Comparison of ENCODE assay signal across 23 cellular contexts in genomic region chr2:122062506-122062905, GRCh38.
DNase-seq lines count a peak whose midpoint lies in the region; ATAC-seq, FAIRE-seq and TF ChIP-seq lines count a peak whose summit lies in the region.
"Had no signal": no experiment of that assay in that cellular context is flagged by ENCODE, and none has a peak within 500 bp of the region (broad histone marks: within the 10 kb centered on the region; RNA-seq: fewer than 3 reads in every experiment).

No MANE protein-coding gene starts in this region.

- H3K9me3 Mint-ChIP-seq in activated T-helper 17 cell treated with anti-CD3 and anti-CD28 coated beads, Interleukin-2, amount 50 U/mL, for 72 hours, result no peaks in the 10 kb centered on the region
- H3K9me3 Mint-ChIP-seq: CD4-positive, alpha-beta T cell; HFFc6 had no signal

- H4K8ac ChIP-seq in H1 (ENCODE audit: extremely low read depth, insufficient read depth, low read length), result no peak overlapping the region

- no peaks in the 10 kb centered on the region for H3K27me3 Mint-ChIP-seq in activated T-helper 17 cell treated with anti-CD3 and anti-CD28 coated beads, Interleukin-2, amount 50 U/mL, for 72 hours

- no peak overlapping the region for H3K23ac ChIP-seq in H1 (ENCODE audit: insufficient read length)

- peaks cover 22% of the 10 kb centered on the region for H3K4me1 ChIP-seq in GM23248 (ENCODE audit: insufficient read depth)
- H3K4me1 ChIP-seq in H1 (replicated peaks in 1 of 4; ENCODE audit: control insufficient read depth in 3 of 4, insufficient read depth in 4 of 4, low read length in 3 of 4), result no peaks in the 10 kb centered on the region
- H3K4me1 ChIP-seq: A549; BE2C; BLaER1 treated with 17β-estradiol and CSF1 and Interleukin-3, amounts not matched to agents 10 nM and 100 nM; HAP-1 had no signal

- no peak overlapping the region for H3K18ac ChIP-seq in H1 (ENCODE audit: extremely low read depth, low read length)

- peaks cover 10% of the 10 kb centered on the region; the same call in 1 of the 2 replicates for H3F3A ChIP-seq in GM23248 (ENCODE audit: insufficient read depth)

- H3K14ac ChIP-seq in H1 (ENCODE audit: insufficient read length), result no peak overlapping the region

- TF ChIP-seq RAD21 in Ishikawa (IDR thresholded peaks at IDR 0.05; ENCODE audit: low read depth) (no peak), H1 (IDR thresholded peaks at IDR 0.05 in 1 of 2, conservative IDR thresholded peaks at IDR 0.05 in 1 of 2; ENCODE audit: low read depth in 2 of 2, low read length in 2 of 2) (no peak)

- H3K4ac ChIP-seq in H1 (replicated peaks; ENCODE audit: insufficient read length, low read depth, low read length), result no peak overlapping the region

- H2BK120ac ChIP-seq in H1 (replicated peaks; ENCODE audit: low read depth, low read length), result no peak overlapping the region

- H3K4me2 ChIP-seq in GM23248 (ENCODE audit: unreplicated experiment) (no peak overlapping the region), H1 (ENCODE audit: insufficient read depth in 1 of 2, low read depth in 2 of 2, low read length in 2 of 2) (no peak overlapping the region)
- H3K4me2 ChIP-seq: A549; BLaER1 treated with 17β-estradiol and CSF1 and Interleukin-3, amounts not matched to agents 10 nM and 100 nM had no signal

- no peak overlapping the region for H2BK20ac ChIP-seq in H1 (ENCODE audit: low read length)

- H3K9me2 ChIP-seq in GM23248 (ENCODE audit: insufficient read depth), result no peaks in the 10 kb centered on the region; the same call in 1 of the 2 replicates

- H3K4me1 Mint-ChIP-seq in activated T-helper 17 cell treated with anti-CD3 and anti-CD28 coated beads, Interleukin-2, amount 50 U/mL, for 72 hours, result no peaks in the 10 kb centered on the region
- H3K4me1 Mint-ChIP-seq: CD14-positive monocyte had no signal

- H3K36me3 ChIP-seq in GM23248 (ENCODE audit: low read depth), result no peaks in the 10 kb centered on the region
- H3K36me3 ChIP-seq in H1 (ENCODE audit: control insufficient read depth in 2 of 4, insufficient read depth in 4 of 4, low read length in 3 of 4), result no peaks in the 10 kb centered on the region
- H3K36me3 ChIP-seq: BE2C; BLaER1 treated with 17β-estradiol and CSF1 and Interleukin-3, amounts not matched to agents 10 nM and 100 nM; HAP-1 had no signal

- H3K79me2 ChIP-seq in GM23248 (ENCODE audit: insufficient read depth) (no peaks in the 10 kb centered on the region), H1 (ENCODE audit: control insufficient read depth in 1 of 2, insufficient read depth in 2 of 2, low read length in 2 of 2) (no peaks in the 10 kb centered on the region)

- POLR2A ChIA-PET in H1 (lab: Charles Lee; ENCODE audit: partially characterized antibody), result no interaction called here

- no peak overlapping the region for H3K56ac ChIP-seq in H1 (replicated peaks; ENCODE audit: insufficient read length, low read depth, low read length)

- H3K27ac ChIP-seq in GM23248 (no peak overlapping the region), H1 (ENCODE audit: low read depth, low read length) (no peak overlapping the region)
- H3K27ac ChIP-seq: A549; BLaER1 treated with 17β-estradiol and CSF1 and Interleukin-3, amounts not matched to agents 10 nM and 100 nM had no signal

- H3K4me3 Mint-ChIP-seq in activated T-helper 17 cell treated with anti-CD3 and anti-CD28 coated beads, Interleukin-2, amount 50 U/mL, for 72 hours, result no peak overlapping the region
- H3K4me3 Mint-ChIP-seq: CD14-positive monocyte; CD4-positive, alpha-beta T cell; HFFc6 had no signal

- 0 out of 2 replicates have a peak overlapping the region, but pooled peaks have one; percentile 24 for H2AK5ac ChIP-seq in H1 (ENCODE audit: low read depth, low read length)

- TF ChIP-seq POLR2A in H1 (IDR thresholded peaks at IDR 0.05; ENCODE audit: control extremely low read depth in 1 of 2, low read depth in 2 of 2, low read length in 2 of 2), result no peak

- no peak overlapping the region for H3K4me3 ChIP-seq in GM23248
- no peak overlapping the region for H3K4me3 ChIP-seq in H1 (ENCODE audit: extremely low read depth in 1 of 4, insufficient read depth in 2 of 4, low read depth in 3 of 4, low read length in 4 of 4)
- H3K4me3 ChIP-seq: A549; BLaER1 treated with 17β-estradiol and CSF1 and Interleukin-3, amounts not matched to agents 10 nM and 100 nM; HAP-1 had no signal

- H2AFZ ChIP-seq in GM23248 (no peak overlapping the region), H1 (ENCODE audit: low read length) (no peak overlapping the region)

- no peaks in the 10 kb centered on the region for H3K36me3 Mint-ChIP-seq in activated T-helper 17 cell treated with anti-CD3 and anti-CD28 coated beads, Interleukin-2, amount 50 U/mL, for 72 hours (ENCODE audit: low read depth)
- H3K36me3 Mint-ChIP-seq: CD14-positive monocyte had no signal

- no peak overlapping the region for H2BK15ac ChIP-seq in H1 (ENCODE audit: low read length)

- ATAC-seq in activated T-helper 17 cell treated with anti-CD3 and anti-CD28 coated beads, Interleukin-2, amount 50 U/mL, for 72 hours (replicated peaks), result no peak
- ATAC-seq: A549 had no signal

- DNase-seq in GM23248 (peak; percentile 26), H1 (ENCODE audit: low read depth in 1 of 2, low spot score in 2 of 2) (no peak), iPS-NIHi7 (ENCODE audit: extremely low spot score) (no peak), SKM-1 (lab: John Stamatoyannopoulos, UW; ENCODE audit: unreplicated experiment) (no peak), medulla oblongata (ENCODE audit: extremely low spot score) (no peak)
- DNase-seq: 8988T; ACHN; AML-193; BE2C; Calu3; CD4-positive, alpha-beta T cell; COR-L47; DMS53; DMS79 treated with DMSO at 0.1 percent for 48 hours; HFFc6 had no signal

- H3K27ac Mint-ChIP-seq in activated T-helper 17 cell treated with anti-CD3 and anti-CD28 coated beads, Interleukin-2, amount 50 U/mL, for 72 hours, result no peak overlapping the region
- H3K27ac Mint-ChIP-seq: CD14-positive monocyte; CD4-positive, alpha-beta T cell had no signal

- H4K5ac ChIP-seq in H1 (ENCODE audit: insufficient read length, low read depth, low read length), result no peak overlapping the region

- FAIRE-seq in H1 (lab: Jason Lieb, UNC), result no peak
- FAIRE-seq: A549, G401.6, H54 had no signal

- H2BK5ac ChIP-seq in H1 (ENCODE audit: low read depth, low read length), result no peak overlapping the region

- in situ Hi-C loops in GM23248 (cut with MboI), result no loop called here

- H2BK12ac ChIP-seq in H1 (ENCODE audit: low read depth, low read length), result no peak overlapping the region

- WGBS in GM23248 (ENCODE audit: low coverage in 1 of 2, low lambda C conversion rate in 2 of 2, missing lambda C conversion rate in 2 of 2), 2 experiments, result 53 to 55% methylated on average over 4 of the region's 4 CpGs
- 70% methylated on average over 4 of the region's 4 CpGs; no CpG with 5 or more reads in 1 of the 2 experiments for WGBS in H1 (ENCODE audit: extremely low coverage in 1 of 2, insufficient coverage in 1 of 2, insufficient read length in 1 of 2, insufficient replicate concordance in 2 of 2, low coverage in 1 of 2, low lambda C conversion rate in 2 of 2, missing lambda C conversion rate in 1 of 2), 2 experiments

- no peaks in the 10 kb centered on the region; the same call in 1 of the 2 replicates for H3K23me2 ChIP-seq in H1 (ENCODE audit: low read depth, low read length)

- H3K79me1 ChIP-seq in H1 (ENCODE audit: low read depth, low read length), result no peaks in the 10 kb centered on the region

- CTCF ChIA-PET in H1 (lab: Charles Lee; ENCODE audit: partially characterized antibody), result no interaction called here

- H3K27me3 ChIP-seq in GM23248 (replicated peaks; ENCODE audit: insufficient read depth) (no peaks in the 10 kb centered on the region), H1 (replicated peaks in 1 of 4; ENCODE audit: control insufficient read depth in 3 of 4, extremely low read depth in 1 of 4, insufficient read depth in 3 of 4, low read length in 3 of 4) (no peaks in the 10 kb centered on the region)
- H3K27me3 ChIP-seq: BE2C; BLaER1 treated with 17β-estradiol and CSF1 and Interleukin-3, amounts not matched to agents 10 nM and 100 nM had no signal

- no peak overlapping the region for H4K91ac ChIP-seq in H1 (replicated peaks; ENCODE audit: insufficient read length, low read length)

- H3K9me3 ChIP-seq in GM23248 (ENCODE audit: low read depth) (no peaks in the 10 kb centered on the region), H1 (ENCODE audit: insufficient read depth in 2 of 2, low read depth in 1 of 2, low read length in 1 of 2) (no peaks in the 10 kb centered on the region)
- H3K9me3 ChIP-seq: A549, BE2C, HAP-1 had no signal

- no peak for TF ChIP-seq CTCF in H1 (IDR thresholded peaks at IDR 0.05; ENCODE audit: control extremely low read depth in 1 of 3, insufficient read depth in 1 of 3, low read depth in 1 of 3, low read length in 3 of 3)

- H4K20me1 ChIP-seq in GM23248 (ENCODE audit: insufficient read depth), result no peaks in the 10 kb centered on the region
- H4K20me1 ChIP-seq in H1 (replicated peaks in 1 of 2; ENCODE audit: control insufficient read depth in 1 of 2, insufficient read depth in 2 of 2, low read length in 2 of 2), result no peaks in the 10 kb centered on the region
- H4K20me1 ChIP-seq: BLaER1 treated with 17β-estradiol and CSF1 and Interleukin-3, amounts not matched to agents 10 nM and 100 nM had no signal

- H3K9ac ChIP-seq in GM23248 (no peak overlapping the region), H1 (replicated peaks in 1 of 4; ENCODE audit: extremely low read depth in 1 of 4, low read depth in 3 of 4, low read length in 3 of 4) (no peak overlapping the region)
- H3K9ac ChIP-seq: BLaER1 treated with 17β-estradiol and CSF1 and Interleukin-3, amounts not matched to agents 10 nM and 100 nM had no signal

- 0 out of 2 replicates have a peak, but pooled peaks have one; percentile 14 for TF ChIP-seq EP300 in Ishikawa (IDR thresholded peaks at IDR 0.05; ENCODE audit: borderline replicate concordance)
- TF ChIP-seq EP300 in H1 (IDR thresholded peaks at IDR 0.05; ENCODE audit: borderline replicate concordance in 1 of 2, low read depth in 2 of 2, low read length in 2 of 2), result no peak

TF ChIP-seq in Ishikawa, 13 proteins besides CTCF, POLR2A, EP300 and RAD21:
- no peak for TF ChIP-seq TAF1 (IDR thresholded peaks at IDR 0.05; ENCODE audit: low read depth)
- no peak for TF ChIP-seq TCF12 (IDR thresholded peaks at IDR 0.05; ENCODE audit: low read depth)
- TF ChIP-seq TEAD4 (IDR thresholded peaks at IDR 0.05), result peak; percentile 29; the same call in 1 of the 2 replicates

TF ChIP-seq in H1, 55 proteins besides CTCF, POLR2A, EP300 and RAD21 (continues in another document):
- TF ChIP-seq FOSL1 (IDR thresholded peaks at IDR 0.05; ENCODE audit: insufficient read depth, low read depth, low read length) (no peak), CEBPB (IDR thresholded peaks at IDR 0.05; ENCODE audit: low read depth, low read length) (no peak), CHD2 (IDR thresholded peaks at IDR 0.05; ENCODE audit: low read length) (no peak), EGR1 (IDR thresholded peaks at IDR 0.05; ENCODE audit: borderline replicate concordance, low read depth, low read length) (no peak), JUND (IDR thresholded peaks at IDR 0.05; ENCODE audit: low read length) (no peak), CHD1 (IDR thresholded peaks at IDR 0.05; ENCODE audit: low read depth, low read length) (no peak), SIRT6 (IDR thresholded peaks at IDR 0.05; ENCODE audit: low read length) (no peak), TBP (IDR thresholded peaks at IDR 0.05; ENCODE audit: low read depth, low read length) (no peak), GABPA (IDR thresholded peaks at IDR 0.05; ENCODE audit: borderline replicate concordance, insufficient read depth, low read length) (no peak)
